In the genomic region with DNA sequence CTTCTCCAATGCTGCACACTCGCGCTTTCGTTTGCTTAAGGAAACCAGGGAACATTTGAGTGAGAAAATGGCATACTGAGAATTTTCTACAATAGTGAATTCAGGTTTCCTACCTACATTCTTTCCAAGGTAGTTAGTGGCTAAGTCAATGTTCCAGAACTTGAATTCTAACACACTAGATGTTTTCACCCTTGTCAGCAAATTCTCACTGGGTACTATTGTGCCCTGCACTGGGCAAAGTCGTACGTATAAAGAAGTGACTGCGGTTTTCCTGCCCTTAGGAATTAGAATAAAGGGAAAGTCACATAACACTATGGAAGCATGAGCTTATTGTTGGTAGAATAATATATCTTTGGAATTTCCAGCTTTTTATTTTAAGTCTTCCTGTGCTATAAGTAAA, we compare ENCODE assay signal across 8 cellular contexts.
"Had no signal": no experiment of that assay in that cellular context is flagged by ENCODE, and none has a peak within 500 bp of the region (broad histone marks: within the 10 kb centered on the region; RNA-seq: fewer than 3 reads in every experiment).

No MANE protein-coding gene starts in this region.

- H3K27ac ChIP-seq: KMS-11 had no signal

- ATAC-seq: GM23338 had no signal

- DNase-seq: H9, HCEC 1CT, Karpas-422, KBM-7 had no signal

- H3K9ac ChIP-seq: KMS-11 had no signal

- H3K4me1 Mint-ChIP-seq: GM23338 had no signal

- FAIRE-seq: H54, HTR-8/SVneo had no signal

- H3K4me2 ChIP-seq: GM23338, KMS-11 had no signal

- H3K4me3 ChIP-seq: GM23338 had no signal

- H3K4me3 Mint-ChIP-seq: GM23338, H9 had no signal

- H3K27ac Mint-ChIP-seq: GM23338, H9 had no signal

- H2AFZ ChIP-seq: GM23338 had no signal
